ENCODE assay signal across 1 cellular context in genomic region chr19:19930417-19930816, GRCh38.
TF ChIP-seq lines count a peak whose summit lies in the region.

No MANE protein-coding gene starts in this region.

TF ChIP-seq in K562, 482 proteins besides CTCF, POLR2A, EP300 and RAD21:
- peak; percentile 82 for TF ChIP-seq ZBTB33 (CRISPR knock-in tag; IDR thresholded peaks at IDR 0.05)
